ENCODE assay signal across 18 cellular contexts in genomic region chr13:110458017-110458416, GRCh38.
DNase-seq lines count a peak whose midpoint lies in the region; ATAC-seq, FAIRE-seq and TF ChIP-seq lines count a peak whose summit lies in the region.
"Had no signal": no experiment of that assay in that cellular context is flagged by ENCODE, and none has a peak within 500 bp of the region (broad histone marks: within the 10 kb centered on the region; RNA-seq: fewer than 3 reads in every experiment).

No MANE protein-coding gene starts in this region.

- RAD21 ChIA-PET in GM12878 (lab: Charles Lee; ENCODE audit: unreplicated experiment): interaction anchor here (0.7 to 1.5 kb wide), 4 partner anchors 64 to 361 kb away, joined by 3 to 4 read pairs (median 4); partner anchors contain the start of gene RAB20

- WGBS in GM12878 (ENCODE audit: insufficient coverage, insufficient replicate concordance, low lambda C conversion rate, missing lambda C conversion rate): 54% methylated on average over 8 of the region's 8 CpGs
- WGBS in mesenchymal stem cell: 94% methylated on average over 8 of the region's 8 CpGs
- no CpG with 5 or more reads among the region's 8 CpGs for WGBS in H9 (ENCODE audit: extremely low coverage, insufficient read length, low lambda C conversion rate)

- H2BK15ac ChIP-seq in mesenchymal stem cell (ENCODE audit: low read depth, poor library complexity, severe bottlenecking): no peak overlapping the region
- no peak overlapping the region for H2BK15ac ChIP-seq in H9 (ENCODE audit: low read depth, low read length)

- H3K18ac ChIP-seq in mesenchymal stem cell (ENCODE audit: low read depth in 1 of 2, low read length in 2 of 2) (no peak overlapping the region), H9 (ENCODE audit: insufficient read length, low read depth, low read length) (no peak overlapping the region)

- no peak overlapping the region for H3K4me3 ChIP-seq in Caco-2 (ENCODE audit: low read depth, low read length)
- no peak overlapping the region for H3K4me3 ChIP-seq in GM12878
- H3K4me3 ChIP-seq in mesenchymal stem cell (ENCODE audit: insufficient read depth in 1 of 2, low read depth in 1 of 2, low read length in 2 of 2): no peak overlapping the region
- no peak overlapping the region for H3K4me3 ChIP-seq in effector memory CD4-positive, alpha-beta T cell (ENCODE audit: insufficient read depth, low read depth, low read length, poor library complexity, severe bottlenecking)
- H3K4me3 ChIP-seq: SJCRH30 had no signal

- H4K91ac ChIP-seq in mesenchymal stem cell (ENCODE audit: low read length) (no peak overlapping the region), H9 (ENCODE audit: insufficient read length, low read depth, low read length) (no peak overlapping the region)

- TF ChIP-seq EP300 in GM12878 (IDR thresholded peaks at IDR 0.05; ENCODE audit: borderline replicate concordance in 1 of 2, control insufficient read depth in 1 of 2, low read depth in 2 of 2, low read length in 2 of 2): no peak

- H2BK120ac ChIP-seq in mesenchymal stem cell (ENCODE audit: low read depth, low read length): no peak overlapping the region
- no peak overlapping the region for H2BK120ac ChIP-seq in H9 (ENCODE audit: low read depth, low read length, poor library complexity, severe bottlenecking)

- no peak overlapping the region for H2BK5ac ChIP-seq in mesenchymal stem cell (ENCODE audit: low read depth, low read length, poor library complexity, severe bottlenecking)
- no peak overlapping the region for H2BK5ac ChIP-seq in H9 (ENCODE audit: insufficient read length, low read length)

- peak overlapping the region; percentile 33 for H4K8ac ChIP-seq in mesenchymal stem cell (ENCODE audit: low read length)
- H4K8ac ChIP-seq in H9 (replicated peaks; ENCODE audit: insufficient read length, low read depth, low read length): no peak overlapping the region

- H3K36me3 ChIP-seq in Caco-2 (ENCODE audit: control insufficient read depth, insufficient read depth, low read length) (no peaks in the 10 kb centered on the region), GM12878 (ENCODE audit: control insufficient read depth in 2 of 2, insufficient read depth in 2 of 2, low read length in 1 of 2) (no peaks in the 10 kb centered on the region), mesenchymal stem cell (ENCODE audit: control insufficient read depth in 1 of 2, insufficient read depth in 2 of 2, low read depth in 1 of 2, low read length in 2 of 2) (peaks cover 27 to 75% of the 10 kb centered on the region in 2 experiments)
- no peaks in the 10 kb centered on the region for H3K36me3 ChIP-seq in effector memory CD4-positive, alpha-beta T cell (ENCODE audit: control insufficient read depth, insufficient read depth, low read length)

- H2AFZ ChIP-seq in GM12878 (ENCODE audit: control insufficient read depth, low read depth, low read length): no peak overlapping the region
- no peak overlapping the region for H2AFZ ChIP-seq in mesenchymal stem cell (ENCODE audit: low read depth, low read length)
- H2AFZ ChIP-seq in H9 (ENCODE audit: low read length): no peak overlapping the region

- no peak overlapping the region for H3K4me2 ChIP-seq in GM12878 (ENCODE audit: control insufficient read depth, insufficient read depth)
- H3K4me2 ChIP-seq in mesenchymal stem cell (ENCODE audit: low read length, poor library complexity, severe bottlenecking): no peak overlapping the region
- H3K4me2 ChIP-seq in H9 (ENCODE audit: insufficient read depth, insufficient read length, low read length): no peak overlapping the region

- peak overlapping the region; percentile 27 for H3K27ac Mint-ChIP-seq in Caco-2 (ENCODE audit: unreplicated experiment)
- H3K27ac Mint-ChIP-seq in stimulated activated memory B cell treated with anti-CD40 and anti-IgM and Interleukin-4, amounts not matched to agents 10 μg/mL and 1 μg/mL and 100 μg/mL, for 72 hours: peak overlapping the region; percentile 13
- H3K27ac Mint-ChIP-seq in H9: peak overlapping the region in 1 of 3 experiments; percentile 94; a peak in 3 of 7 replicates

- peaks cover 4% of the 10 kb centered on the region for H3K36me3 Mint-ChIP-seq in Caco-2 (ENCODE audit: insufficient read depth, unreplicated experiment)
- no peaks in the 10 kb centered on the region for H3K36me3 Mint-ChIP-seq in stimulated activated memory B cell treated with anti-CD40 and anti-IgM and Interleukin-4, amounts not matched to agents 10 μg/mL and 1 μg/mL and 100 μg/mL, for 72 hours
- H3K36me3 Mint-ChIP-seq in H9 (ENCODE audit: insufficient read depth in 1 of 3, low read depth in 3 of 3): peaks cover 9 to 28% (median 18%) of the 10 kb centered on the region in 3 experiments; a peak in 6 of 7 replicates

- H3K9ac ChIP-seq in GM12878 (ENCODE audit: control insufficient read depth, insufficient read depth, low read length) (no peak overlapping the region), mesenchymal stem cell (ENCODE audit: low read length) (no peak overlapping the region), H9 (ENCODE audit: extremely low read depth, insufficient read length, low read length) (no peak overlapping the region)

- H3K79me2 ChIP-seq in GM12878 (ENCODE audit: control insufficient read depth, insufficient read depth, low read length) (no peaks in the 10 kb centered on the region), H9 (ENCODE audit: insufficient read depth, low read length) (no peaks in the 10 kb centered on the region)

- intact Hi-C loops in Caco-2 (cut with micrococcal nuclease; ENCODE audit: unreplicated experiment): loop anchor here (5.0 kb wide), 2 partner anchors 134 to 359 kb away; no protein-coding TSS in a partner anchor
- intact Hi-C loops in GM12878 (cut with micrococcal nuclease; ENCODE audit: unreplicated experiment): no loop called here

- H2BK20ac ChIP-seq in H9 (ENCODE audit: low read depth, low read length, poor library complexity, severe bottlenecking): no peak overlapping the region

- H3K9me3 Mint-ChIP-seq in Caco-2 (ENCODE audit: unreplicated experiment) (no peaks in the 10 kb centered on the region), H9 (no peaks in the 10 kb centered on the region; a peak in 1 of 5 replicates)
- no peaks in the 10 kb centered on the region for H3K9me3 Mint-ChIP-seq in stimulated activated memory B cell treated with anti-CD40 and anti-IgM and Interleukin-4, amounts not matched to agents 10 μg/mL and 1 μg/mL and 100 μg/mL, for 72 hours

- in situ Hi-C loops in GM12878 (cut with MboI): no loop called here

- no peak overlapping the region for H3K56ac ChIP-seq in H9 (ENCODE audit: insufficient read length, low read depth, low read length)

- FAIRE-seq in GM12878 (lab: Jason Lieb, UNC) (no peak), HTR-8/SVneo (lab: Jason Lieb, UNC) (no peak)
- FAIRE-seq: A204.1 had no signal

- H3K23me2 ChIP-seq in H9 (ENCODE audit: insufficient read length, low read depth, low read length, poor library complexity, severe bottlenecking): no peaks in the 10 kb centered on the region

- CTCF ChIA-PET in Caco-2 (lab: Charles Lee) (no interaction called here), GM12878 (lab: Yijun Ruan, JAX) (no interaction called here)

- H2AK5ac ChIP-seq in mesenchymal stem cell (ENCODE audit: low read length, severe bottlenecking) (no peak overlapping the region), H9 (ENCODE audit: insufficient read length, low read length) (no peak overlapping the region)

- POLR2A ChIA-PET in Caco-2 (lab: Charles Lee) (no interaction called here), GM12878 (lab: Charles Lee) (no interaction called here)

- TF ChIP-seq RAD21 in GM12878 (IDR thresholded peaks at IDR 0.05; ENCODE audit: insufficient read depth, low read depth, low read length): no peak

- H2BK12ac ChIP-seq in mesenchymal stem cell (ENCODE audit: low read length in 2 of 2) (no peak overlapping the region), H9 (ENCODE audit: insufficient read length, low read depth, low read length) (no peak overlapping the region)

- DNase-seq in Caco-2: no peak
- DNase-seq in GM12878 (ENCODE audit: low read depth, low spot score): no peak
- no peak for DNase-seq in mesenchymal stem cell
- no peak for DNase-seq in SK-N-DZ (ENCODE audit: low spot score)
- no peak for DNase-seq in H9
- DNase-seq in effector memory CD4-positive, alpha-beta T cell: no peak
- DNase-seq in HTR-8/SVneo (ENCODE audit: insufficient read length, low spot score): no peak
- DNase-seq: C1 segment of cervical spinal cord; GF-D8; GOT3; NCI-H1105 treated with DMSO at 0.1 percent for 48 hours; NCI-H187; NK-92 treated with Interleukin-12 subunit alpha and Interleukin-12 subunit beta, amount 100 ng/mL, for 24 hours; SJCRH30 had no signal

- peaks cover 23% of the 10 kb centered on the region for H3K4me1 ChIP-seq in Caco-2
- peaks cover 4% of the 10 kb centered on the region for H3K4me1 ChIP-seq in GM12878 (ENCODE audit: control insufficient read depth, insufficient read depth, low read length)
- H3K4me1 ChIP-seq in mesenchymal stem cell (ENCODE audit: control insufficient read depth, insufficient read depth, low read depth, low read length): peaks cover 3% of the 10 kb centered on the region
- peaks cover 1% of the 10 kb centered on the region; the same call in 1 of the 2 replicates for H3K4me1 ChIP-seq in H9 (ENCODE audit: insufficient read depth, low read length)
- H3K4me1 ChIP-seq in effector memory CD4-positive, alpha-beta T cell (ENCODE audit: control insufficient read depth, insufficient read depth, low read length, poor library complexity, severe bottlenecking): no peaks in the 10 kb centered on the region
- H3K4me1 ChIP-seq: SJCRH30 had no signal

- SMC1A ChIA-PET in GM12878 (lab: Charles Lee; ENCODE audit: uncharacterized antibody, unreplicated experiment): interaction anchor here (1.5 to 2.2 kb wide), 3 partner anchors 67 to 138 kb away, joined by 4 to 10 read pairs (median 5); no protein-coding TSS in a partner anchor

- H3K27ac ChIP-seq in GM12878 (ENCODE audit: control insufficient read depth, insufficient read depth) (no peak overlapping the region), mesenchymal stem cell (ENCODE audit: low read length, poor library complexity, severe bottlenecking) (no peak overlapping the region), H9 (ENCODE audit: insufficient read length, low read depth, low read length) (no peak overlapping the region)
- H3K27ac ChIP-seq in effector memory CD4-positive, alpha-beta T cell (ENCODE audit: insufficient read depth, low read length, poor library complexity, severe bottlenecking): no peak overlapping the region
- H3K27ac ChIP-seq: HL-60, RWPE1, SJCRH30 had no signal

- no peak overlapping the region for H3K23ac ChIP-seq in mesenchymal stem cell (ENCODE audit: low read length in 2 of 2)
- H3K23ac ChIP-seq in H9 (ENCODE audit: insufficient read length, low read depth, low read length): no peak overlapping the region

- no peak for TF ChIP-seq CTCF in Caco-2 (IDR thresholded peaks at IDR 0.05; ENCODE audit: insufficient read depth in 1 of 2, low read depth in 1 of 2, low read length in 1 of 2, severe bottlenecking in 1 of 2, unreplicated experiment in 1 of 2)
- no peak for TF ChIP-seq CTCF in GM12878 (IDR thresholded peaks at IDR 0.05 in 2 of 3, conservative IDR thresholded peaks at IDR 0.05 in 1 of 3; ENCODE audit: control insufficient read depth in 2 of 3, extremely low read depth in 1 of 3, insufficient read depth in 1 of 3, low read depth in 3 of 3, low read length in 3 of 3)
- no peak for TF ChIP-seq CTCF in H9 (conservative IDR thresholded peaks at IDR 0.05)

- BruUV-seq in Caco-2 (replicated peaks; lab: Mats Ljungman, UMichigan): no TSS peak
- BruUV-seq in GM12878 (replicated peaks; lab: Mats Ljungman, UMichigan): no TSS peak

- H4K20me1 ChIP-seq in GM12878 (ENCODE audit: control insufficient read depth, insufficient read depth): no peaks in the 10 kb centered on the region
- H4K20me1 ChIP-seq in H9 (ENCODE audit: control insufficient read depth, insufficient read depth, insufficient read length): no peaks in the 10 kb centered on the region

- TF ChIP-seq POLR2A in GM12878 (IDR thresholded peaks at IDR 0.05; ENCODE audit: low read depth, low read length): no peak

- H4K5ac ChIP-seq in H9 (ENCODE audit: insufficient read length, low read depth, low read length): no peak overlapping the region

- H3K4ac ChIP-seq in mesenchymal stem cell (ENCODE audit: low read depth in 1 of 2, low read length in 2 of 2) (peak overlapping the region in 1 of 2 experiments; percentile 9), H9 (ENCODE audit: low read depth, low read length) (no peak overlapping the region)

- no peak overlapping the region for H3T11ph ChIP-seq in H9 (ENCODE audit: low read length)

- H3K4me1 Mint-ChIP-seq in Caco-2 (ENCODE audit: low read depth, unreplicated experiment): peaks cover 27% of the 10 kb centered on the region
- H3K4me1 Mint-ChIP-seq in stimulated activated memory B cell treated with anti-CD40 and anti-IgM and Interleukin-4, amounts not matched to agents 10 μg/mL and 1 μg/mL and 100 μg/mL, for 72 hours: peaks cover 36% of the 10 kb centered on the region
- peaks cover 37 to 38% of the 10 kb centered on the region in 2 experiments for H3K4me1 Mint-ChIP-seq in H9

- H3K27me3 ChIP-seq in Caco-2 (replicated peaks; ENCODE audit: control insufficient read depth, insufficient read depth, low read length): no peaks in the 10 kb centered on the region
- H3K27me3 ChIP-seq in GM12878 (replicated peaks in 1 of 2; ENCODE audit: control insufficient read depth in 2 of 2, insufficient read depth in 2 of 2, low read length in 1 of 2): no peaks in the 10 kb centered on the region
- H3K27me3 ChIP-seq in mesenchymal stem cell (ENCODE audit: control insufficient read depth in 1 of 2, insufficient read depth in 1 of 2, low read length in 2 of 2): no peaks in the 10 kb centered on the region
- no peaks in the 10 kb centered on the region for H3K27me3 ChIP-seq in H9 (ENCODE audit: insufficient read depth, low read length)
- no peaks in the 10 kb centered on the region for H3K27me3 ChIP-seq in effector memory CD4-positive, alpha-beta T cell (replicated peaks; ENCODE audit: control insufficient read depth, insufficient read depth, low read length, poor library complexity, severe bottlenecking)
- H3K27me3 ChIP-seq: SJCRH30 had no signal

- H3K27me3 Mint-ChIP-seq in Caco-2 (ENCODE audit: insufficient read depth, unreplicated experiment) (no peaks in the 10 kb centered on the region), H9 (ENCODE audit: low read depth) (no peaks in the 10 kb centered on the region; the same call in 1 of the 2 replicates)
- H3K27me3 Mint-ChIP-seq in stimulated activated memory B cell treated with anti-CD40 and anti-IgM and Interleukin-4, amounts not matched to agents 10 μg/mL and 1 μg/mL and 100 μg/mL, for 72 hours: peaks cover 15% of the 10 kb centered on the region

- no peak overlapping the region for H3K4me3 Mint-ChIP-seq in Caco-2 (ENCODE audit: unreplicated experiment)
- H3K4me3 Mint-ChIP-seq in stimulated activated memory B cell treated with anti-CD40 and anti-IgM and Interleukin-4, amounts not matched to agents 10 μg/mL and 1 μg/mL and 100 μg/mL, for 72 hours: no peak overlapping the region
- H3K4me3 Mint-ChIP-seq in H9: no peak overlapping the region

- no peak for ATAC-seq in GM12878
- no peak for ATAC-seq in stimulated activated memory B cell treated with anti-CD40 and anti-IgM and Interleukin-4, amounts not matched to agents 10 μg/mL and 1 μg/mL and 100 μg/mL, for 72 hours

- H3K14ac ChIP-seq in mesenchymal stem cell (ENCODE audit: low read length in 2 of 2) (no peak overlapping the region), H9 (ENCODE audit: insufficient read depth, low read length) (no peak overlapping the region)

- H3K79me1 ChIP-seq in mesenchymal stem cell (replicated peaks; ENCODE audit: low read length, poor library complexity, severe bottlenecking) (peaks cover 11% of the 10 kb centered on the region), H9 (ENCODE audit: insufficient read depth, low read depth, low read length, poor library complexity, severe bottlenecking) (no peaks in the 10 kb centered on the region)

- H3K9me3 ChIP-seq in Caco-2 (no peaks in the 10 kb centered on the region), GM12878 (replicated peaks; ENCODE audit: control insufficient read depth, insufficient read depth, low read length) (no peaks in the 10 kb centered on the region), mesenchymal stem cell (ENCODE audit: control insufficient read depth, low read length) (no peaks in the 10 kb centered on the region), H9 (ENCODE audit: control insufficient read depth, low read depth, low read length) (no peaks in the 10 kb centered on the region)
- H3K9me3 ChIP-seq in effector memory CD4-positive, alpha-beta T cell (ENCODE audit: control insufficient read depth, low read length): no peaks in the 10 kb centered on the region
- H3K9me3 ChIP-seq: SJCRH30 had no signal
